In the genomic region with DNA sequence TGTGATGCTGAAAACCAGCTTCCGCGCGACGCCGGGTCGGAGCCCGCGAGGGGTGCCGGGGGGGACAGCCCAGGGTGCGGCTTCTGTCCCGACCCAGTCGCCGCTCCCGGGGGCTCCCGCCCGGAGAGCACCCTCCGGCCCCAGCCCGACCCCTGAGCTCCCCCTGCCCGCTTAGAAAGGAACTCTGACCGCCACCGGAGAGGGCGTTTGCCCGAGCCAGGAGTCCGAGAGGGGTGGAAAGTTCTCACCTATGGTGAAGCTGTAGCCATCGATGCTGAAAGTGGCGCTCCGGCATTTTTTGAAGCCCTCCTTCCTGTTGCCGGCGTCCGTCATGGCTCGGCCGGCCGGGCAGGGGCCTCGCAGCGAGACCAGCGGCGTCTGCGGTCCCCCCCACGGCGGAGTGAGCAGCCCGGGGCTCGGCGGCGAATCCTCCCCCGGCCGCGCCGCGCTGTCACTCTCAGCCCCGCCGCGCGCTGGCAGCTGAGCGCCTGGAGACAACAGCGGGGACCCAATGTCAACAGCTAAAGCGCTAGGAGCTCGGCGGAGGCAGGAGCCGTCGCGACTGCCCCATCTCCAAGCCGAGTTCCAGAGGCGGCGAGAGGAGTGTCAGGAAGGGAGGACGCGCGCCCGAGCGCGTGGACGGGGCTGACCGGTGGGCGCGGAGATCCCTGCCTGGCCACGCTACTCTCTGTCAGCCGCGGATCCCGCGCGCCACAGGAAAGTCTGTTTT, we compare ENCODE assay signal across 9 cellular contexts.
DNase-seq lines count a peak whose midpoint lies in the region; ATAC-seq and TF ChIP-seq lines count a peak whose summit lies in the region.
"Had no signal": no experiment of that assay in that cellular context is flagged by ENCODE, and none has a peak within 500 bp of the region (broad histone marks: within the 10 kb centered on the region; RNA-seq: fewer than 3 reads in every experiment).

No MANE protein-coding gene starts in this region.

- no peak for TF ChIP-seq CTCF in RWPE2 (IDR thresholded peaks at IDR 0.05; ENCODE audit: poor library complexity, severe bottlenecking)
- TF ChIP-seq CTCF in heart right ventricle (IDR thresholded peaks at IDR 0.05): peak in 1 of 9 donors; percentile 6
- TF ChIP-seq CTCF in psoas muscle (IDR thresholded peaks at IDR 0.05): no peak

- H3K9me3 ChIP-seq in RWPE2 (ENCODE audit: severe bottlenecking) (no peaks in the 10 kb centered on the region), heart right ventricle (no peaks in the 10 kb centered on the region), psoas muscle (no peaks in the 10 kb centered on the region)

- peaks cover 58% of the 10 kb centered on the region for H3K27me3 ChIP-seq in RWPE2 (ENCODE audit: insufficient read depth, poor library complexity, severe bottlenecking)
- H3K27me3 ChIP-seq in heart right ventricle: peaks cover 0 to 63% (median 40%) of the 10 kb centered on the region in 7 donors
- H3K27me3 ChIP-seq in psoas muscle (ENCODE audit: insufficient read depth in 3 of 3, low read length in 2 of 3): peaks cover 0 to 53% (median 14%) of the 10 kb centered on the region in 3 donors

- H3K36me3 ChIP-seq in RWPE2 (ENCODE audit: low read depth) (no peaks in the 10 kb centered on the region), heart right ventricle (no peaks in the 10 kb centered on the region), psoas muscle (ENCODE audit: insufficient read depth in 1 of 2, low read depth in 1 of 2) (no peaks in the 10 kb centered on the region)

- peak; percentile 42 for DNase-seq in ELF-1 (ENCODE audit: low read depth, low spot score)
- no peak for DNase-seq in RWPE2 (ENCODE audit: low spot score)
- DNase-seq in heart right ventricle: peak; percentile 17 to 39
- DNase-seq in psoas muscle: peak in 1 of 2 donors; percentile 55
- no peak for DNase-seq in HuH-7 (ENCODE audit: low spot score)
- no peak for DNase-seq in C1 segment of cervical spinal cord (lab: John Stamatoyannopoulos, UW)
- no peak for DNase-seq in SKM-1 (lab: John Stamatoyannopoulos, UW; ENCODE audit: unreplicated experiment)
- DNase-seq: stimulated activated CD8-positive, alpha-beta memory T cell treated with anti-CD3 and anti-CD28 coated beads, Interleukin-4, amount 100 ng/mL, for 48 hours had no signal

- 0 to 1% methylated on average over 74 to 80 of the region's 80 CpGs for WGBS in heart right ventricle, 2 donors
- 1% methylated on average over 75 to 80 of the region's 80 CpGs for WGBS in psoas muscle, 3 donors

- H3K27ac ChIP-seq in RWPE2 (ENCODE audit: poor library complexity, severe bottlenecking) (no peak overlapping the region), heart right ventricle (peak overlapping the region; percentile 13 to 84 (median 70)), psoas muscle (no peak overlapping the region)

- no peaks in the 10 kb centered on the region for H3K4me1 ChIP-seq in RWPE2 (ENCODE audit: insufficient read depth, poor library complexity, severe bottlenecking)
- peaks cover 0 to 23% (median 9%) of the 10 kb centered on the region in 9 donors for H3K4me1 ChIP-seq in heart right ventricle
- H3K4me1 ChIP-seq in psoas muscle: no peaks in the 10 kb centered on the region

- intact Hi-C loops in heart right ventricle (cut with DNase I) (loop anchor here in 2 of 10 donors (1.0 to 5.0 kb wide), 2 partner anchors 32 to 41 kb away; no protein-coding TSS in a partner anchor), psoas muscle (cut with DNase I) (no loop called here)

- ATAC-seq in RWPE2 (ENCODE audit: low read depth): peak; percentile 68
- ATAC-seq in heart right ventricle: peak; percentile 55 to 76 (median 66)
- peak in 1 of 4 donors; percentile 35 for ATAC-seq in psoas muscle
- no peak for ATAC-seq in HG02623 (IDR thresholded peaks at IDR 0.05; ENCODE audit: unreplicated experiment)

- peak overlapping the region; percentile 13 for H3K4me3 ChIP-seq in RWPE2 (ENCODE audit: severe bottlenecking)
- peak overlapping the region; percentile 21 to 68 (median 59) for H3K4me3 ChIP-seq in heart right ventricle
- H3K4me3 ChIP-seq in psoas muscle: peak overlapping the region; percentile 57

Comparison
In these comparisons a context has a peak if more than half of its experiments do, and no peak if none do; other contexts are left out.
1. DNase-seq: peak in ELF-1 (single experiment) and heart right ventricle (2 of 2); none in RWPE2 (single experiment), HuH-7 (single experiment), C1 segment of cervical spinal cord (0 of 14) and SKM-1 (single experiment).
2. H3K27ac ChIP-seq: peak in heart right ventricle (10 of 10); none in RWPE2 (single experiment) and psoas muscle (single experiment).
3. Peak in every context shown above with its lines, with median percentiles within 50 percentile points of each other: H3K4me3 ChIP-seq.